ENCODE assay signal across 35 cellular contexts in genomic region chr12:60191271-60191670, GRCh38.
"Had no signal": no experiment of that assay in that cellular context is flagged by ENCODE, and none has a peak within 500 bp of the region (broad histone marks: within the 10 kb centered on the region; RNA-seq: fewer than 3 reads in every experiment).

No MANE protein-coding gene starts in this region.

- H3K27me3 Mint-ChIP-seq: activated B cell treated with CpG ODN at 0.5 μM for 24 hours; activated CD4-positive, alpha-beta memory T cell treated with anti-CD3 and anti-CD28 coated beads for 36 hours; activated CD4-positive, alpha-beta T cell treated with anti-CD3 and anti-CD28 coated beads, Interleukin-2, amount 10 ng/mL, durations not matched to agents 24 days and 14 days; activated CD8-positive, alpha-beta T cell treated with anti-CD3 and anti-CD28 coated beads for 36 hours; activated naive CD8-positive, alpha-beta T cell treated with anti-CD3 and anti-CD28 coated beads for 36 hours; activated T-helper 17 cell treated with anti-CD3 and anti-CD28 coated beads, Interleukin-2, amount 50 U/mL, for 72 hours; central memory CD8-positive, alpha-beta T cell had no signal

- H3K9me3 ChIP-seq: body of pancreas had no signal

- H3K4me1 ChIP-seq: adrenal gland, body of pancreas had no signal

- H3K4me3 ChIP-seq: adrenal gland, body of pancreas, cardiac muscle cell had no signal

- H3K36me3 Mint-ChIP-seq: activated CD4-positive, alpha-beta memory T cell treated with anti-CD3 and anti-CD28 coated beads for 36 hours; activated naive CD4-positive, alpha-beta T cell treated with anti-CD3 and anti-CD28 coated beads, Interleukin-2, amount 50 U/mL, for 72 hours; activated naive CD8-positive, alpha-beta T cell treated with anti-CD3 and anti-CD28 coated beads for 36 hours had no signal

- ATAC-seq: activated CD8-positive, alpha-beta T cell treated with anti-CD3 and anti-CD28 coated beads for 36 hours; activated naive CD4-positive, alpha-beta T cell treated with anti-CD3 and anti-CD28 coated beads, Interleukin-2, amount 50 U/mL, for 72 hours; activated T-cell treated with anti-CD3 and anti-CD28 coated beads, Interleukin-2, amount 50 U/mL, for 4 hours; activated T-cell treated with anti-CD3 and anti-CD28 coated beads, Interleukin-2, amount 50 U/mL, for 72 hours; activated T-helper 17 cell treated with anti-CD3 and anti-CD28 coated beads, Interleukin-2, amount 50 U/mL, for 72 hours; body of pancreas had no signal

- H3K27ac ChIP-seq: adrenal gland, body of pancreas, cardiac muscle cell, VCaP had no signal

- H3K36me3 ChIP-seq: adrenal gland, cardiac muscle cell had no signal

- DNase-seq: activated B cell treated with CpG ODN at 0.5 μM for 24 hours; activated CD4-positive, alpha-beta memory T cell treated with anti-CD3 and anti-CD28 coated beads for 36 hours; activated CD4-positive, alpha-beta T cell treated with anti-CD3 and anti-CD28 coated beads for 4 hours; activated CD4-positive, alpha-beta T cell treated with anti-CD3 and anti-CD28 coated beads, Interleukin-2, amount 10 ng/mL, durations not matched to agents 24 days and 14 days; activated CD4-positive, alpha-beta T cell treated with anti-CD3 and anti-CD28 coated beads, Interleukin-2, amount 50 U/mL, for 1 hour; activated CD4-positive, alpha-beta T cell treated with anti-CD3 and anti-CD28 coated beads, Interleukin-2, amount 50 U/mL, for 4 hours; activated CD4-positive, CD25-positive, alpha-beta regulatory T cell treated with anti-CD3 and anti-CD28 coated beads, Interleukin-2, amount 50 U/mL, for 72 hours; activated CD8-positive, alpha-beta memory T cell treated with anti-CD3 and anti-CD28 coated beads, Interleukin-2, amount 50 U/mL, for 4 hours; activated CD8-positive, alpha-beta T cell treated with anti-CD3 and anti-CD28 coated beads for 36 hours; activated effector memory CD4-positive, alpha-beta T cell treated with anti-CD3 and anti-CD28 coated beads, Interleukin-2, amount 50 U/mL, for 16 hours; activated gamma-delta T cell treated with Interleukin-2 at 50 U/mL for 16 hours; activated naive CD4-positive, alpha-beta T cell; activated naive CD4-positive, alpha-beta T cell treated with anti-CD3 and anti-CD28 coated beads for 36 hours; activated naive CD4-positive, alpha-beta T cell treated with anti-CD3 and anti-CD28 coated beads, Interleukin-2, amount 50 U/mL, for 16 hours; activated naive CD8-positive, alpha-beta T cell treated with anti-CD3 and anti-CD28 coated beads for 36 hours; activated T-cell treated with anti-CD3 and anti-CD28 coated beads for 4 hours; activated T-cell treated with anti-CD3 and anti-CD28 coated beads, Interleukin-2, amount 50 U/mL, for 1 hour; activated T-cell treated with anti-CD3 and anti-CD28 coated beads, Interleukin-2, amount 50 U/mL, for 4 hours; activated T-cell treated with anti-CD3 and anti-CD28 coated beads, Interleukin-2, amount 50 U/mL, for 72 hours; adrenal gland; amniotic stem cell; aorta; body of pancreas; caudate nucleus; cerebellar nuclear complex; T-helper 2 cell; T-helper 9 cell had no signal

- H3K27me3 ChIP-seq: adrenal gland, body of pancreas, cardiac muscle cell had no signal

- H3K9me3 Mint-ChIP-seq: activated CD4-positive, alpha-beta T cell treated with anti-CD3 and anti-CD28 coated beads, Interleukin-2, amount 10 ng/mL, durations not matched to agents 24 days and 14 days; activated naive CD4-positive, alpha-beta T cell treated with anti-CD3 and anti-CD28 coated beads for 36 hours; activated naive CD8-positive, alpha-beta T cell treated with anti-CD3 and anti-CD28 coated beads for 36 hours; activated T-helper 1 cell treated with anti-CD3 and anti-CD28 coated beads, Interleukin-12 subunit alpha, Interleukin-12 subunit beta, Interleukin-2, Interleukin-4 antibody, amounts not matched to agents 30 ng/mL and 10 ng/mL and 1 ng/mL, durations not matched to agents 14 hours and 24 hours and 36 hours; T-helper 1 cell treated with Interleukin-12 subunit alpha and Interleukin-12 subunit beta and Interleukin-4 antibody, amounts not matched to agents 30 μg/mL and 1 μg/mL, for 36 hours; T-helper 2 cell treated with Interferon-gamma antibody and Interleukin-4, amounts not matched to agents 5 μg/mL and 100 μg/mL, for 36 hours had no signal

- H3K4me1 Mint-ChIP-seq: activated B cell treated with CpG ODN at 0.5 μM for 24 hours; activated CD4-positive, alpha-beta T cell treated with anti-CD3 and anti-CD28 coated beads, Interleukin-2, amount 10 ng/mL, durations not matched to agents 24 days and 14 days; activated naive CD8-positive, alpha-beta T cell treated with anti-CD3 and anti-CD28 coated beads for 36 hours; activated T-helper 17 cell treated with anti-CD3 and anti-CD28 coated beads, Interleukin-2, amount 50 U/mL, for 72 hours; central memory CD8-positive, alpha-beta T cell had no signal

- H3K27ac Mint-ChIP-seq: activated B cell treated with CpG ODN at 0.5 μM for 24 hours; activated CD4-positive, alpha-beta memory T cell treated with anti-CD3 and anti-CD28 coated beads for 36 hours; activated CD4-positive, alpha-beta T cell treated with anti-CD3 and anti-CD28 coated beads, Interleukin-2, amount 10 ng/mL, durations not matched to agents 24 days and 14 days; activated CD8-positive, alpha-beta T cell treated with anti-CD3 and anti-CD28 coated beads for 36 hours; activated naive CD4-positive, alpha-beta T cell treated with anti-CD3 and anti-CD28 coated beads for 36 hours; activated naive CD4-positive, alpha-beta T cell treated with anti-CD3 and anti-CD28 coated beads, Interleukin-2, amount 50 U/mL, for 72 hours; activated naive CD8-positive, alpha-beta T cell treated with anti-CD3 and anti-CD28 coated beads for 36 hours; activated T-cell treated with anti-CD3 and anti-CD28 coated beads, Interleukin-2, amount 50 U/mL, for 72 hours; activated T-helper 1 cell treated with anti-CD3 and anti-CD28 coated beads, Interleukin-12 subunit alpha, Interleukin-12 subunit beta, Interleukin-2, Interleukin-4 antibody, amounts not matched to agents 30 ng/mL and 10 ng/mL and 1 ng/mL, durations not matched to agents 14 hours and 24 hours and 36 hours; activated T-helper 17 cell treated with anti-CD3 and anti-CD28 coated beads, Interleukin-2, amount 50 U/mL, for 72 hours; T-helper 1 cell treated with Interleukin-12 subunit alpha and Interleukin-12 subunit beta and Interleukin-4 antibody, amounts not matched to agents 30 μg/mL and 1 μg/mL, for 36 hours; T-helper 2 cell treated with Interferon-gamma antibody and Interleukin-4, amounts not matched to agents 5 μg/mL and 100 μg/mL, for 36 hours had no signal

- H3K4me3 Mint-ChIP-seq: activated B cell treated with CpG ODN at 0.5 μM for 24 hours; activated CD4-positive, alpha-beta memory T cell treated with anti-CD3 and anti-CD28 coated beads for 36 hours; activated CD4-positive, alpha-beta T cell treated with anti-CD3 and anti-CD28 coated beads, Interleukin-2, amount 10 ng/mL, durations not matched to agents 24 days and 14 days; activated CD8-positive, alpha-beta T cell treated with anti-CD3 and anti-CD28 coated beads for 36 hours; activated naive CD4-positive, alpha-beta T cell treated with anti-CD3 and anti-CD28 coated beads for 36 hours; activated naive CD8-positive, alpha-beta T cell treated with anti-CD3 and anti-CD28 coated beads for 36 hours; activated T-cell treated with anti-CD3 and anti-CD28 coated beads, Interleukin-2, amount 50 U/mL, for 4 hours; activated T-cell treated with anti-CD3 and anti-CD28 coated beads, Interleukin-2, amount 50 U/mL, for 72 hours; activated T-helper 1 cell treated with anti-CD3 and anti-CD28 coated beads, Interleukin-12 subunit alpha, Interleukin-12 subunit beta, Interleukin-2, Interleukin-4 antibody, amounts not matched to agents 30 ng/mL and 10 ng/mL and 1 ng/mL, durations not matched to agents 14 hours and 24 hours and 36 hours; activated T-helper 17 cell treated with anti-CD3 and anti-CD28 coated beads, Interleukin-2, amount 50 U/mL, for 72 hours; central memory CD8-positive, alpha-beta T cell; T-helper 1 cell treated with Interleukin-12 subunit alpha and Interleukin-12 subunit beta and Interleukin-4 antibody, amounts not matched to agents 30 μg/mL and 1 μg/mL, for 36 hours; T-helper 2 cell treated with Interferon-gamma antibody and Interleukin-4, amounts not matched to agents 5 μg/mL and 100 μg/mL, for 36 hours had no signal
